In genomic region chr4:173073939-173074500, GRCh38 we compare ENCODE assay signal across 1 cellular context.
TF ChIP-seq lines count a peak whose summit lies in the region.

No MANE protein-coding gene starts in this region.

TF ChIP-seq in A549, 52 proteins besides CTCF, POLR2A, EP300 and RAD21 (continued from another document):
- TF ChIP-seq MAZ (IDR thresholded peaks at IDR 0.05; ENCODE audit: borderline replicate concordance, low read depth, low read length) (no peak), HOXA7 (CRISPR knock-in tag; IDR thresholded peaks at IDR 0.05) (no peak), NFE2L2 (conservative IDR thresholded peaks at IDR 0.05; ENCODE audit: low read length) (no peak), TP53 (CRISPR knock-in tag; IDR thresholded peaks at IDR 0.05) (no peak), POLR2AphosphoS2 (conservative IDR thresholded peaks at IDR 0.05; ENCODE audit: low read length) (no peak), EHF (CRISPR knock-in tag; IDR thresholded peaks at IDR 0.05) (no peak), RFX5 (IDR thresholded peaks at IDR 0.05) (no peak)
- TF ChIP-seq, protein P1, sequence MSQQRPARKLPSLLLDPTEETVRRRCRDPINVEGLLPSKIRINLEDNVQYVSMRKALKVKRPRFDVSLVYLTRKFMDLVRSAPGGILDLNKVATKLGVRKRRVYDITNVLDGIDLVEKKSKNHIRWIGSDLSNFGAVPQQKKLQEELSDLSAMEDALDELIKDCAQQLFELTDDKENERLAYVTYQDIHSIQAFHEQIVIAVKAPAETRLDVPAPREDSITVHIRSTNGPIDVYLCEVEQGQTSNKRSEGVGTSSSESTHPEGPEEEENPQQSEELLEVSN (IDR thresholded peaks at IDR 0.05; ENCODE audit: borderline replicate concordance, low read depth) = no peak
TF ChIP-seq in A549: peak in this region for 0.
